In genomic region chr12:117063162-117063911, GRCh38 we compare ENCODE assay signal across 8 cellular contexts. TPM values are rescaled to one million over a fixed set of nuclear protein-coding genes. Genes with fewer than 3 reads are reported as not detected.
A peak's percentile ranks its signal among the peaks of the same experiment; 100 is the strongest.
DNase-seq lines count a peak whose midpoint lies in the region; ATAC-seq and TF ChIP-seq lines count a peak whose summit lies in the region.

No MANE protein-coding gene starts in this region.

- H3K27me3 ChIP-seq in heart left ventricle (no peaks in the 10 kb centered on the region), stomach (no peaks in the 10 kb centered on the region)

- DNase-seq in C1 segment of cervical spinal cord (lab: John Stamatoyannopoulos, UW): peak in 9 of 14 donors; percentile 21 to 75 (median 54)
- DNase-seq in T-cell: peak in 33 of 34 experiments; percentile 6 to 54 (median 27)
- DNase-seq in heart left ventricle: peak in 4 of 5 donors; percentile 46 to 60 (median 50)
- DNase-seq in stomach: no peak
- DNase-seq in NCI-H2196 treated with DMSO at 0.1 percent for 48 hours (lab: John Stamatoyannopoulos, UW; ENCODE audit: unreplicated experiment): no peak
- DNase-seq in GM19238 (ENCODE audit: insufficient read length, low spot score): no peak
- no peak for DNase-seq in NCI-H446 (lab: John Stamatoyannopoulos, UW)

- H3K9me3 ChIP-seq in heart left ventricle (no peaks in the 10 kb centered on the region), stomach (no peaks in the 10 kb centered on the region)

- TF ChIP-seq EP300 in stomach (IDR thresholded peaks at IDR 0.05): no peak

- POLR2A ChIA-PET in T-cell (lab: Charles Lee): interaction anchor here in 1 of 2 donors (0.6 kb wide), 1 partner anchor 25 kb away, joined by 5 read pairs; no protein-coding TSS in a partner anchor

- 68 to 80% (median 76%) methylated on average over 12 to 16 of the region's 16 CpGs for WGBS in heart left ventricle, 4 donors
- WGBS in stomach, 5 donors: 52 to 85% (median 63%) methylated on average over 14 to 16 of the region's 16 CpGs

- peak overlapping the region; percentile 68 to 81 (median 68) for H3K4me3 Mint-ChIP-seq in T-cell

- peaks cover 0 to 66% (median 21%) of the 10 kb centered on the region in 12 donors for H3K4me1 ChIP-seq in heart left ventricle
- H3K4me1 ChIP-seq in stomach: peaks cover 19 to 74% (median 37%) of the 10 kb centered on the region in 4 donors

- H3K27ac ChIP-seq in heart left ventricle (peak overlapping the region in 6 of 12 donors; percentile 11 to 86 (median 44)), stomach (peak overlapping the region in 4 of 5 donors; percentile 8 to 68 (median 33))

- peak overlapping the region in 1 of 12 donors; percentile 12 for H3K4me3 ChIP-seq in heart left ventricle
- H3K4me3 ChIP-seq in stomach: no peak overlapping the region

- intact Hi-C loops in heart left ventricle (cut with DNase I) (no loop called here), stomach (cut with DNase I; ENCODE audit: low total_unique reads) (no loop called here)

- TF ChIP-seq POLR2A in heart left ventricle (IDR thresholded peaks at IDR 0.05) (no peak), stomach (IDR thresholded peaks at IDR 0.05) (no peak)

- H3K36me3 ChIP-seq in heart left ventricle (no peaks in the 10 kb centered on the region), stomach (peaks cover 0 to 4% (median 2%) of the 10 kb centered on the region in 4 donors)

- CTCF ChIA-PET in T-cell (lab: Charles Lee): no interaction called here

- ATAC-seq in GM21526 (IDR thresholded peaks at IDR 0.05; ENCODE audit: low FRiP score, unreplicated experiment) (peak; percentile 45), T-cell (replicated peaks in 1 of 4) (peak; percentile 65 to 86 (median 82)), heart left ventricle (peak; percentile 12 to 71 (median 24))

- TF ChIP-seq CTCF in heart left ventricle (IDR thresholded peaks at IDR 0.05): no peak
- TF ChIP-seq CTCF in stomach (IDR thresholded peaks at IDR 0.05): no peak

- peak overlapping the region; percentile 88 to 93 for H3K27ac Mint-ChIP-seq in T-cell

- H3K36me3 Mint-ChIP-seq in T-cell: no peaks in the 10 kb centered on the region

- H3K4me1 Mint-ChIP-seq in T-cell: peaks cover 39 to 46% (median 43%) of the 10 kb centered on the region in 3 donors

- H3K27me3 Mint-ChIP-seq in T-cell: no peaks in the 10 kb centered on the region

- no peaks in the 10 kb centered on the region for H3K9me3 Mint-ChIP-seq in T-cell

RNA-seq across cellular contexts. Expression of gene TESC, which starts 35.9 kb away (rescaled TPM):
- 1 to 10 TPM; 2.8 to 6.4 (median 4.9) TPM for total RNA-seq in T-cell
- 10 to 100 TPM; 25.2 to 94.1 (median 72.2) TPM for total RNA-seq in heart left ventricle
- polyA plus RNA-seq in heart left ventricle: 10 to 100 TPM; 40.5 to 88.8 TPM
- 100 to 1,000 TPM in 2 of 5 donors, 10 to 100 TPM in 2, not detected in 1; 51.3 to 352 (median 103) TPM for total RNA-seq in stomach
- 100 to 1,000 TPM in 1 of 3 donors, 10 to 100 TPM in 2; 70.3 to 183 (median 87.5) TPM for polyA plus RNA-seq in stomach

Comparison
In these comparisons a context has a peak if more than half of its experiments do, and no peak if none do; other contexts are left out.
1. DNase-seq: peak in C1 segment of cervical spinal cord (9 of 14), T-cell (33 of 34) and heart left ventricle (4 of 5); none in stomach (single experiment), NCI-H2196 treated with DMSO at 0.1 percent for 48 hours (single experiment), GM19238 (single experiment) and NCI-H446 (0 of 2).
2. ATAC-seq: peak in every context shown above with its lines; median percentile 82 in T-cell; 45 in GM21526; 24 in heart left ventricle.